ENCODE assay signal across 7 cellular contexts in genomic region chr1:155254714-155255242, GRCh38. TPM values are rescaled to one million over a fixed set of nuclear protein-coding genes. Genes with fewer than 3 reads are reported as not detected.
DNase-seq lines count a peak whose midpoint lies in the region; ATAC-seq and TF ChIP-seq lines count a peak whose summit lies in the region.

No MANE protein-coding gene starts in this region.

- no peaks in the 10 kb centered on the region for H3K9me2 ChIP-seq in PC-3 (replicated peaks; ENCODE audit: low read length)

- no peak for DNase-seq in GM12864 (ENCODE audit: low read depth)
- DNase-seq in PC-3: peak; percentile 24
- no peak for DNase-seq in epithelial cell of esophagus (ENCODE audit: low read depth)
- peak; percentile 25 for DNase-seq in nephron progenitor cell
- no peak for DNase-seq in KG1 (lab: John Stamatoyannopoulos, UW)
- DNase-seq in dedifferentiated amniotic fluid mesenchymal stem cell (ENCODE audit: extremely low spot score): no peak

- ATAC-seq in PC-3 (peak; percentile 16), GM21717 (IDR thresholded peaks at IDR 0.05; ENCODE audit: unreplicated experiment) (no peak)

- peaks cover 3% of the 10 kb centered on the region; the same call in 1 of the 2 replicates for H3K36me3 ChIP-seq in PC-3 (ENCODE audit: low read depth, low read length)

- H3K27me3 ChIP-seq in PC-3 (ENCODE audit: low read length): no peaks in the 10 kb centered on the region

- POLR2A ChIA-PET in PC-3 (lab: Charles Lee; ENCODE audit: unreplicated experiment): interaction anchor here (0.6 kb wide), 1 partner anchor 69 kb away, joined by 3 read pairs; no protein-coding TSS in a partner anchor

- H3K27ac Mint-ChIP-seq in nephron progenitor cell: no peak overlapping the region

- CTCF ChIA-PET in PC-3 (lab: Charles Lee): no interaction called here

- no peaks in the 10 kb centered on the region for H3K9me3 Mint-ChIP-seq in nephron progenitor cell

- intact Hi-C loops in PC-3 (cut with micrococcal nuclease): loop anchor here (1.0 kb wide), 1 partner anchor 69 kb away; no protein-coding TSS in a partner anchor

- peaks cover 21% of the 10 kb centered on the region for H3K79me2 ChIP-seq in PC-3 (ENCODE audit: low read length)

- peaks cover 51% of the 10 kb centered on the region for H3K4me1 Mint-ChIP-seq in nephron progenitor cell

- peak overlapping the region; percentile 33 for H3K27ac ChIP-seq in PC-3 (ENCODE audit: low read length)

- no peaks in the 10 kb centered on the region for H4K20me1 ChIP-seq in PC-3 (ENCODE audit: low read length)

- TF ChIP-seq CTCF in GM12864 (IDR thresholded peaks at IDR 0.05; ENCODE audit: low read depth, low read length, missing control alignments) (no peak), PC-3 (conservative IDR thresholded peaks at IDR 0.05; ENCODE audit: low read depth, low read length) (no peak), epithelial cell of esophagus (IDR thresholded peaks at IDR 0.05; ENCODE audit: insufficient read depth, low read depth, low read length, missing control alignments) (no peak), nephron progenitor cell (IDR thresholded peaks at IDR 0.05) (no peak)

- H3K27me3 Mint-ChIP-seq in nephron progenitor cell (ENCODE audit: low read depth, poor library complexity): peaks cover 2% of the 10 kb centered on the region

- H3K4me3 Mint-ChIP-seq in nephron progenitor cell: peak overlapping the region; percentile 86

- peaks cover 16% of the 10 kb centered on the region for H3K36me3 Mint-ChIP-seq in nephron progenitor cell (ENCODE audit: low read depth)

- H2AFZ ChIP-seq in PC-3 (ENCODE audit: low read length): peak overlapping the region; percentile 78

- H3K9me3 ChIP-seq in PC-3 (ENCODE audit: low read length): no peaks in the 10 kb centered on the region

- H3K9ac ChIP-seq in PC-3 (ENCODE audit: low read length): peak overlapping the region; percentile 61

- H3K4me1 ChIP-seq in PC-3 (ENCODE audit: insufficient read depth, low read length): peaks cover 22% of the 10 kb centered on the region

- H3K4me2 ChIP-seq in PC-3 (ENCODE audit: low read length): peak overlapping the region; percentile 100

- BruUV-seq in PC-3 (replicated peaks; lab: Mats Ljungman, UMichigan): TSS peak; percentile 3

- no peaks in the 10 kb centered on the region for H3F3A ChIP-seq in PC-3 (ENCODE audit: low read length, unreplicated experiment)

- H3K4me3 ChIP-seq in GM12864 (ENCODE audit: low read depth, low read length) (peak overlapping the region; percentile 59), PC-3 (ENCODE audit: low read length) (peak overlapping the region; percentile 87), epithelial cell of esophagus (ENCODE audit: low read length) (peak overlapping the region; percentile 76)

RNA-seq across cellular contexts. Expression of gene ENTREP3, which starts 0.5 kb away (rescaled TPM):
- 30.9 and 54.7 TPM in 2 replicates for total RNA-seq in PC-3 (2014; rRNA removed)

RNA-seq across cellular contexts. Expression of gene SCAMP3, which starts 7.4 kb away (rescaled TPM):
- 218 and 219 TPM in 2 replicates for total RNA-seq in PC-3 (2014; rRNA removed)

RNA-seq across cellular contexts. Expression of gene CLK2, which starts 18.5 kb away (rescaled TPM):
- total RNA-seq in PC-3 (2014; rRNA removed): 44.5 and 49.9 TPM in 2 replicates

RNA-seq across cellular contexts. Expression of gene HCN3, which starts 22.5 kb away (rescaled TPM):
- total RNA-seq in PC-3 (2014; rRNA removed): 1.8 and 1.9 TPM in 2 replicates

RNA-seq across cellular contexts. Expression of gene MTX1, which starts 46.3 kb away (rescaled TPM):
- 141 and 152 TPM in 2 replicates for total RNA-seq in PC-3 (2014; rRNA removed)

Comparison
In these comparisons a context has a peak if more than half of its experiments do, and no peak if none do; other contexts are left out.
1. DNase-seq: peak in PC-3 (single experiment) and nephron progenitor cell (single experiment); none in GM12864 (single experiment), epithelial cell of esophagus (single experiment), KG1 (single experiment) and dedifferentiated amniotic fluid mesenchymal stem cell (single experiment).
2. Peak in every context shown above with its lines, with median percentiles within 50 percentile points of each other: H3K4me3 ChIP-seq.